ENCODE assay signal across 18 cellular contexts in genomic region chr5:159032656-159033350, GRCh38.
DNase-seq lines count a peak whose midpoint lies in the region; ATAC-seq and TF ChIP-seq lines count a peak whose summit lies in the region.
"Had no signal": no experiment of that assay in that cellular context is flagged by ENCODE, and none has a peak within 500 bp of the region (broad histone marks: within the 10 kb centered on the region; RNA-seq: fewer than 3 reads in every experiment).

No MANE protein-coding gene starts in this region.

- DNase-seq in right cardiac atrium (no peak), NCI-H2029 treated with DMSO at 0.1 percent for 48 hours (lab: John Stamatoyannopoulos, UW) (no peak), PC-9 (no peak)
- no peak for DNase-seq in activated effector memory CD4-positive, alpha-beta T cell treated with Interleukin-2 at 50 U/mL for 16 hours
- DNase-seq in stimulated activated CD4-positive, alpha-beta T cell treated with anti-CD3 and anti-CD28 coated beads, Interleukin-4, amount 100 ng/mL, for 1 hour: no peak
- DNase-seq: activated CD4-positive, alpha-beta T cell treated with anti-CD3 and anti-CD28 coated beads for 1 hour; activated gamma-delta T cell treated with Interleukin-2 at 50 U/mL for 16 hours; Calu3; NCI-H146; SHP77; stimulated activated CD4-positive, alpha-beta T cell treated with anti-CD3 and anti-CD28 coated beads, Interleukin-12 subunit alpha, Interleukin-12 subunit beta, amount 100 ng/mL, for 4 hours; stimulated activated naive CD8-positive, alpha-beta T cell treated with anti-CD3 and anti-CD28 coated beads, Interleukin-15, Interleukin-2, amounts not matched to agents 100 U/mL and 50 U/mL, for 24 hours had no signal

- no peaks in the 10 kb centered on the region for H3K27me3 ChIP-seq in DOHH2 (ENCODE audit: control insufficient read depth, low read length)
- no peaks in the 10 kb centered on the region for H3K27me3 ChIP-seq in OCI-LY1 (ENCODE audit: insufficient read depth, low read length)
- H3K27me3 ChIP-seq in right cardiac atrium (ENCODE audit: control insufficient read depth, insufficient read depth): no peaks in the 10 kb centered on the region
- H3K27me3 ChIP-seq in skeletal muscle tissue (ENCODE audit: control insufficient read depth in 3 of 3, insufficient read depth in 3 of 3, low read length in 3 of 3): peaks cover 0 to 1% (median 0%) of the 10 kb centered on the region in 3 donors
- H3K27me3 ChIP-seq in PC-9 (ENCODE audit: insufficient read depth, low read depth): peaks cover 42% of the 10 kb centered on the region
- H3K27me3 ChIP-seq: esophagus muscularis mucosa, hepatocyte had no signal

- POLR2A ChIA-PET in PC-9 (lab: Charles Lee; ENCODE audit: unreplicated experiment): no interaction called here

- ATAC-seq in right cardiac atrium: peak in 1 of 2 donors; percentile 66
- ATAC-seq: stimulated activated naive CD8-positive, alpha-beta T cell treated with anti-CD3 and anti-CD28 coated beads, Interleukin-15, Interleukin-2, amounts not matched to agents 100 U/mL and 50 U/mL, for 24 hours had no signal

- H3K36me3 ChIP-seq in DOHH2 (ENCODE audit: control insufficient read depth, low read length) (peaks cover 7% of the 10 kb centered on the region), OCI-LY1 (ENCODE audit: insufficient read depth, low read length) (peaks cover 8% of the 10 kb centered on the region; the same call in 1 of the 2 replicates), skeletal muscle tissue (ENCODE audit: control insufficient read depth in 3 of 3, insufficient read depth in 3 of 3, low read length in 3 of 3) (no peaks in the 10 kb centered on the region), PC-9 (ENCODE audit: low read depth) (no peaks in the 10 kb centered on the region)
- H3K36me3 ChIP-seq: esophagus muscularis mucosa had no signal

- BruUV-seq in PC-9 (replicated peaks; lab: Mats Ljungman, UMichigan): no TSS peak

- no peaks in the 10 kb centered on the region for H3K9me3 ChIP-seq in DOHH2 (ENCODE audit: control insufficient read depth, insufficient read depth, low read length)
- H3K9me3 ChIP-seq in OCI-LY1 (ENCODE audit: low read length): no peaks in the 10 kb centered on the region
- no peaks in the 10 kb centered on the region for H3K9me3 ChIP-seq in right cardiac atrium (ENCODE audit: control insufficient read depth, low read length)
- H3K9me3 ChIP-seq in skeletal muscle tissue (ENCODE audit: control insufficient read depth in 3 of 3, low read length in 3 of 3): no peaks in the 10 kb centered on the region
- no peaks in the 10 kb centered on the region for H3K9me3 ChIP-seq in PC-9 (ENCODE audit: insufficient read depth, low read depth)

- H3K79me2 ChIP-seq in DOHH2 (ENCODE audit: control insufficient read depth, low read length) (peaks cover 62% of the 10 kb centered on the region), OCI-LY1 (ENCODE audit: insufficient read depth, low read length) (peaks cover 63% of the 10 kb centered on the region), PC-9 (ENCODE audit: low read depth) (no peaks in the 10 kb centered on the region)
- H3K79me2 ChIP-seq: hepatocyte, parathyroid adenoma had no signal

- H3K27ac ChIP-seq in DOHH2 (ENCODE audit: low read depth, low read length): no peak overlapping the region
- H3K27ac ChIP-seq in OCI-LY1 (ENCODE audit: low read depth, low read length, poor library complexity, severe bottlenecking): peak overlapping the region; percentile 68
- peak overlapping the region; percentile 79 for H3K27ac ChIP-seq in right cardiac atrium (ENCODE audit: low read length)
- H3K27ac ChIP-seq in skeletal muscle tissue (ENCODE audit: low read depth, low read length): peak overlapping the region; percentile 18
- no peak overlapping the region for H3K27ac ChIP-seq in PC-9
- H3K27ac ChIP-seq: hepatocyte, parathyroid adenoma had no signal

- no peaks in the 10 kb centered on the region for H3K9me2 ChIP-seq in DOHH2 (replicated peaks; ENCODE audit: control insufficient read depth, low read length)
- no peaks in the 10 kb centered on the region for H3K9me2 ChIP-seq in OCI-LY1 (ENCODE audit: low read depth, low read length)
- no peaks in the 10 kb centered on the region for H3K9me2 ChIP-seq in PC-9 (ENCODE audit: insufficient read depth)

- TF ChIP-seq CTCF in DOHH2 (IDR thresholded peaks at IDR 0.05; ENCODE audit: low read depth, low read length, poor library complexity, severe bottlenecking) (no peak), OCI-LY1 (IDR thresholded peaks at IDR 0.05; ENCODE audit: low read length) (no peak), PC-9 (conservative IDR thresholded peaks at IDR 0.05) (no peak)

- intact Hi-C loops in right cardiac atrium (cut with DNase I) (no loop called here), PC-9 (cut with micrococcal nuclease; ENCODE audit: unreplicated experiment) (no loop called here)

- CTCF ChIA-PET in PC-9 (lab: Charles Lee): no interaction called here

- 55% methylated on average over 8 of the region's 8 CpGs for WGBS in right cardiac atrium

- peak overlapping the region; percentile 7; the same call in 1 of the 2 replicates for H3K9ac ChIP-seq in OCI-LY1 (ENCODE audit: low read length)
- no peak overlapping the region for H3K9ac ChIP-seq in skeletal muscle tissue (ENCODE audit: low read depth in 1 of 3, low read length in 3 of 3)
- H3K9ac ChIP-seq: parathyroid adenoma had no signal

- H3K4me1 ChIP-seq in DOHH2 (ENCODE audit: control insufficient read depth, low read length) (peaks cover 61% of the 10 kb centered on the region), OCI-LY1 (ENCODE audit: insufficient read depth, low read length, severe bottlenecking) (peaks cover 67% of the 10 kb centered on the region), right cardiac atrium (ENCODE audit: control insufficient read depth, insufficient read depth, low read length) (peaks cover 6% of the 10 kb centered on the region), skeletal muscle tissue (ENCODE audit: control insufficient read depth in 3 of 3, insufficient read depth in 3 of 3, low read length in 3 of 3) (peaks cover 0 to 15% (median 2%) of the 10 kb centered on the region in 3 donors), PC-9 (replicated peaks; ENCODE audit: insufficient read depth) (no peaks in the 10 kb centered on the region)
- H3K4me1 ChIP-seq: parathyroid adenoma had no signal

- H3F3A ChIP-seq in DOHH2 (ENCODE audit: control insufficient read depth, insufficient read depth) (peaks cover 9% of the 10 kb centered on the region), OCI-LY1 (ENCODE audit: insufficient read depth, low read length) (no peaks in the 10 kb centered on the region), PC-9 (ENCODE audit: insufficient read depth, low read depth) (no peaks in the 10 kb centered on the region; the same call in 1 of the 2 replicates)

- H4K20me1 ChIP-seq in DOHH2 (ENCODE audit: control insufficient read depth, insufficient read depth, low read depth, low read length) (no peaks in the 10 kb centered on the region), OCI-LY1 (ENCODE audit: insufficient read depth, low read length) (no peaks in the 10 kb centered on the region), PC-9 (ENCODE audit: insufficient read depth) (no peaks in the 10 kb centered on the region)

- H3K4me2 ChIP-seq in DOHH2 (ENCODE audit: low read length) (peak overlapping the region; percentile 82), OCI-LY1 (ENCODE audit: low read length) (peak overlapping the region; percentile 31), PC-9 (no peak overlapping the region)
- H3K4me2 ChIP-seq: hepatocyte had no signal

- H3K4me3 ChIP-seq in DOHH2 (ENCODE audit: low read length) (no peak overlapping the region), OCI-LY1 (ENCODE audit: low read depth, low read length, poor library complexity, severe bottlenecking) (peak overlapping the region; percentile 11), right cardiac atrium (ENCODE audit: low read length) (no peak overlapping the region), skeletal muscle tissue (ENCODE audit: low read length in 3 of 3) (no peak overlapping the region), PC-9 (no peak overlapping the region)
- H3K4me3 ChIP-seq: esophagus muscularis mucosa, hepatocyte had no signal

- no peak overlapping the region for H2AFZ ChIP-seq in OCI-LY1 (ENCODE audit: low read length)
- H2AFZ ChIP-seq in PC-9: no peak overlapping the region
- H2AFZ ChIP-seq: hepatocyte, parathyroid adenoma had no signal

Comparison
In these comparisons a context has a peak if more than half of its experiments do, and no peak if none do; other contexts are left out.
1. H3K27ac ChIP-seq: peak in OCI-LY1 (single experiment), right cardiac atrium (single experiment) and skeletal muscle tissue (single experiment); none in DOHH2 (single experiment) and PC-9 (single experiment).